9 cellular contexts compared by ENCODE assay signal in the genomic region with DNA sequence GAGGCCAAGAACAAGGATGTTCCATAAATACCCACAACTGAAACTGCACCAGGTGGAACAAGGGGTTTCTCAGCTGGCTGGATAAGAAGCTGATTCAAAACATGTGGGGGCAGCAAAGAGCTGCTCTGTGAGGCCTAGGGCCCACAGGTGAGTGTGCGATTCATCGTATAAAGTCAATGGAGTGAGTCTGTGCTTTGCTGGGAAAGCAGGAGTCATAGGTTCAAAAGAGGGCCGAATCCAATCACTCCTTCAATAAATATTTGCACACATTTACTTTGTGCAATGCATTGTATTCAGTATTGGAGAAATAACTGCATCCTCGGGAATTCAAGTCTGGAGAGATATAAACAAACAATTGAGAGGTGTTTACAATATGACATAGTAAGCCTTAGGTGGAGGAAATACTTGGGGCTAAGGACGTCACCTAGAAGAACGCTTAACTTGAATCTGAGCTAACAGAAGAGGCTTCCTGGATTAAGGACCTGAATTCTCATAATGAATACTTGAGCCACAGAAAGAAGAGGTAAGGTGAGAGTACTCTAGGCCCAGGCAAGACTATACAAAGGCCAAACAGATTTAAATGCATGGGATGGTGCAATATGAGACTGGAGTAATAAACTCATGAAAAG.
DNase-seq lines count a peak whose midpoint lies in the region; ATAC-seq and TF ChIP-seq lines count a peak whose summit lies in the region.
"Had no signal": no experiment of that assay in that cellular context is flagged by ENCODE, and none has a peak within 500 bp of the region (broad histone marks: within the 10 kb centered on the region; RNA-seq: fewer than 3 reads in every experiment).

No MANE protein-coding gene starts in this region.

- H3K36me3 Mint-ChIP-seq in endothelial cell (ENCODE audit: low read depth, unreplicated experiment): no peaks in the 10 kb centered on the region

- no peaks in the 10 kb centered on the region for H3K27me3 ChIP-seq in rectal smooth muscle tissue (ENCODE audit: control insufficient read depth, insufficient read depth, low read length)
- H3K27me3 ChIP-seq: BLaER1 had no signal

- no peak overlapping the region for H3K4me3 ChIP-seq in rectal smooth muscle tissue (ENCODE audit: low read length)
- H3K4me3 ChIP-seq: BLaER1 had no signal

- H3K27me3 Mint-ChIP-seq in endothelial cell (ENCODE audit: unreplicated experiment): no peaks in the 10 kb centered on the region

- peaks cover 4% of the 10 kb centered on the region for H3K4me1 Mint-ChIP-seq in endothelial cell (ENCODE audit: unreplicated experiment)

- H3K9ac ChIP-seq in rectal smooth muscle tissue (ENCODE audit: low read length): no peak overlapping the region
- H3K9ac ChIP-seq: BLaER1 had no signal

- no peak overlapping the region for H3K4me3 Mint-ChIP-seq in endothelial cell (ENCODE audit: unreplicated experiment)

- no peak for ATAC-seq in GM21723 (IDR thresholded peaks at IDR 0.05; ENCODE audit: unreplicated experiment)
- no peak for ATAC-seq in HG03196 (IDR thresholded peaks at IDR 0.05; ENCODE audit: unreplicated experiment)
- no peak for ATAC-seq in HG03520 (IDR thresholded peaks at IDR 0.05; ENCODE audit: unreplicated experiment)

- H3K4me1 ChIP-seq in rectal smooth muscle tissue (ENCODE audit: control insufficient read depth, insufficient read depth, low read length): peaks cover 14% of the 10 kb centered on the region
- H3K4me1 ChIP-seq: BLaER1 had no signal

- H3K9me3 Mint-ChIP-seq in endothelial cell (ENCODE audit: unreplicated experiment): no peaks in the 10 kb centered on the region

- DNase-seq in NCI-H146 (lab: John Stamatoyannopoulos, UW): peak; percentile 43
- DNase-seq in NCI-H146 treated with DMSO at 0.1 percent for 48 hours (lab: John Stamatoyannopoulos, UW; ENCODE audit: unreplicated experiment): no peak
- peak; percentile 25 to 45 for DNase-seq in NCI-H1930 (lab: John Stamatoyannopoulos, UW)
- DNase-seq in endothelial cell (ENCODE audit: low spot score): peak; percentile 58

- H3K27ac Mint-ChIP-seq in endothelial cell (ENCODE audit: unreplicated experiment): no peak overlapping the region

- peak overlapping the region; percentile 10 for H3K27ac ChIP-seq in rectal smooth muscle tissue (ENCODE audit: low read depth, low read length)
- H3K27ac ChIP-seq: BLaER1 had no signal

- H3K36me3 ChIP-seq in rectal smooth muscle tissue (ENCODE audit: control insufficient read depth, insufficient read depth, low read length): no peaks in the 10 kb centered on the region
- H3K36me3 ChIP-seq: BLaER1 had no signal

- no peak for TF ChIP-seq CTCF in endothelial cell (IDR thresholded peaks at IDR 0.05; ENCODE audit: unreplicated experiment)
